ENCODE assay signal across 8 cellular contexts in genomic region chr16:19885456-19886060, GRCh38. TPM values are rescaled to one million over a fixed set of nuclear protein-coding genes. Genes with fewer than 3 reads are reported as not detected.
DNase-seq lines count a peak whose midpoint lies in the region; ATAC-seq, FAIRE-seq and TF ChIP-seq lines count a peak whose summit lies in the region.

No MANE protein-coding gene starts in this region.

- H3K4me3 Mint-ChIP-seq in IgD-negative memory B cell: peak overlapping the region; percentile 65 to 93 (median 82)
- peak overlapping the region; percentile 68 for H3K4me3 Mint-ChIP-seq in stimulated activated memory B cell treated with anti-CD40 and anti-IgM and Interleukin-4, amounts not matched to agents 10 μg/mL and 1 μg/mL and 100 μg/mL, for 72 hours

- peaks cover 4 to 22% (median 14%) of the 10 kb centered on the region in 3 donors for H3K4me1 Mint-ChIP-seq in IgD-negative memory B cell
- H3K4me1 Mint-ChIP-seq in stimulated activated memory B cell treated with anti-CD40 and anti-IgM and Interleukin-4, amounts not matched to agents 10 μg/mL and 1 μg/mL and 100 μg/mL, for 72 hours: peaks cover 35% of the 10 kb centered on the region

- no peaks in the 10 kb centered on the region for H3K79me2 ChIP-seq in keratinocyte (ENCODE audit: control insufficient read depth, insufficient read depth, low read length)

- peak in 5 of 7 donors; percentile 26 to 31 (median 30) for DNase-seq in adrenal gland
- DNase-seq in keratinocyte (ENCODE audit: low read depth, low spot score): no peak
- no peak for DNase-seq in D721Med (ENCODE audit: insufficient read length, low spot score)
- DNase-seq in WERI-Rb-1: no peak

- no peak overlapping the region for H3K9ac ChIP-seq in keratinocyte (ENCODE audit: control insufficient read depth, extremely low read depth, insufficient read depth, low read length)

- dilution Hi-C loops in keratinocyte (cut with MboI; ENCODE audit: extremely low pct_ligation_motif_present, low sequenced_read_pairs): loop anchor here (10.0 kb wide), 1 partner anchor 271 kb away; no protein-coding TSS in a partner anchor

- peak overlapping the region; percentile 90 for H2AFZ ChIP-seq in keratinocyte (ENCODE audit: control insufficient read depth, low read length)

- no peaks in the 10 kb centered on the region for H3K9me3 Mint-ChIP-seq in IgD-negative memory B cell
- no peaks in the 10 kb centered on the region for H3K9me3 Mint-ChIP-seq in stimulated activated memory B cell treated with anti-CD40 and anti-IgM and Interleukin-4, amounts not matched to agents 10 μg/mL and 1 μg/mL and 100 μg/mL, for 72 hours

- no peak overlapping the region for H3K27ac ChIP-seq in adrenal gland
- no peak overlapping the region for H3K27ac ChIP-seq in keratinocyte (ENCODE audit: control insufficient read depth, insufficient read depth, low read length)
- no peak overlapping the region for H3K27ac ChIP-seq in WERI-Rb-1

- FAIRE-seq in keratinocyte (lab: Jason Lieb, UNC): no peak
- FAIRE-seq in D721Med (lab: Jason Lieb, UNC): no peak

- H3K27me3 Mint-ChIP-seq in IgD-negative memory B cell: peaks cover 36% of the 10 kb centered on the region
- peaks cover 58% of the 10 kb centered on the region for H3K27me3 Mint-ChIP-seq in stimulated activated memory B cell treated with anti-CD40 and anti-IgM and Interleukin-4, amounts not matched to agents 10 μg/mL and 1 μg/mL and 100 μg/mL, for 72 hours

- no peaks in the 10 kb centered on the region for H3K9me1 ChIP-seq in keratinocyte (ENCODE audit: control insufficient read depth, extremely low read depth, insufficient read depth, low read length)

- peak overlapping the region in 1 of 3 donors; percentile 76 for H3K27ac Mint-ChIP-seq in IgD-negative memory B cell
- no peak overlapping the region for H3K27ac Mint-ChIP-seq in stimulated activated memory B cell treated with anti-CD40 and anti-IgM and Interleukin-4, amounts not matched to agents 10 μg/mL and 1 μg/mL and 100 μg/mL, for 72 hours

- WGBS in adrenal gland, 4 donors: 14 to 25% (median 18%) methylated on average over 14 to 41 of the region's 41 CpGs

- H3K9me3 ChIP-seq in adrenal gland (replicated peaks in 1 of 3) (no peaks in the 10 kb centered on the region), keratinocyte (ENCODE audit: control insufficient read depth, low read depth, low read length) (no peaks in the 10 kb centered on the region), WERI-Rb-1 (ENCODE audit: severe bottlenecking) (peaks cover 5% of the 10 kb centered on the region)

- TF ChIP-seq CTCF in adrenal gland (IDR thresholded peaks at IDR 0.05): no peak
- TF ChIP-seq CTCF in keratinocyte (optimal IDR thresholded peaks at IDR 0.05 in 1 of 3, IDR thresholded peaks at IDR 0.05 in 1 of 3, conservative IDR thresholded peaks at IDR 0.05 in 1 of 3; ENCODE audit: extremely low read depth in 1 of 3, insufficient read depth in 2 of 3, low read length in 3 of 3): no peak
- TF ChIP-seq CTCF in D721Med (IDR thresholded peaks at IDR 0.05; ENCODE audit: insufficient read depth, missing control alignments): no peak
- TF ChIP-seq CTCF in WERI-Rb-1 (IDR thresholded peaks at IDR 0.05; ENCODE audit: low read depth, low read length): no peak

- intact Hi-C loops in adrenal gland (cut with DNase I): loop anchor here (5.0 kb wide), 1 partner anchor 283 kb away; no protein-coding TSS in a partner anchor

- peak overlapping the region; percentile 83 for H3K4me2 ChIP-seq in keratinocyte (ENCODE audit: control insufficient read depth, extremely low read depth, insufficient read depth, low read depth, low read length)

- no peaks in the 10 kb centered on the region for H3K36me3 ChIP-seq in adrenal gland (replicated peaks in 1 of 2)
- no peaks in the 10 kb centered on the region for H3K36me3 ChIP-seq in keratinocyte (ENCODE audit: control insufficient read depth in 2 of 2, extremely low read depth in 1 of 2, insufficient read depth in 2 of 2, low read length in 2 of 2)
- no peaks in the 10 kb centered on the region for H3K36me3 ChIP-seq in WERI-Rb-1

- H3K4me1 ChIP-seq in adrenal gland (replicated peaks in 1 of 2): peaks cover 5 to 19% of the 10 kb centered on the region in 2 donors
- peaks cover 11% of the 10 kb centered on the region for H3K4me1 ChIP-seq in keratinocyte (ENCODE audit: control insufficient read depth, extremely low read depth, insufficient read depth, low read length)

- H3K27me3 ChIP-seq in adrenal gland (no peaks in the 10 kb centered on the region), keratinocyte (ENCODE audit: control insufficient read depth, extremely low read depth, insufficient read depth, low read length) (peaks cover 36% of the 10 kb centered on the region), WERI-Rb-1 (ENCODE audit: insufficient read depth, low read depth, severe bottlenecking) (no peaks in the 10 kb centered on the region)

- ATAC-seq in stimulated activated memory B cell treated with anti-CD40 and anti-IgM and Interleukin-4, amounts not matched to agents 10 μg/mL and 1 μg/mL and 100 μg/mL, for 72 hours: peak; percentile 21
- no peak for ATAC-seq in GM18873 (IDR thresholded peaks at IDR 0.05; ENCODE audit: low FRiP score, unreplicated experiment)
- ATAC-seq in GM21737 (IDR thresholded peaks at IDR 0.05; ENCODE audit: unreplicated experiment): no peak

- no peaks in the 10 kb centered on the region for H3K36me3 Mint-ChIP-seq in IgD-negative memory B cell
- no peaks in the 10 kb centered on the region for H3K36me3 Mint-ChIP-seq in stimulated activated memory B cell treated with anti-CD40 and anti-IgM and Interleukin-4, amounts not matched to agents 10 μg/mL and 1 μg/mL and 100 μg/mL, for 72 hours

- no peaks in the 10 kb centered on the region for H4K20me1 ChIP-seq in keratinocyte (ENCODE audit: control insufficient read depth, extremely low read depth, insufficient read depth, low read length)

- no peak for TF ChIP-seq POLR2A in adrenal gland (IDR thresholded peaks at IDR 0.05)

- H3K4me3 ChIP-seq in adrenal gland: peak overlapping the region in 1 of 4 donors; percentile 89
- peak overlapping the region in 2 of 3 experiments; percentile 62 to 65 for H3K4me3 ChIP-seq in keratinocyte (ENCODE audit: control insufficient read depth in 2 of 3, extremely low read depth in 1 of 3, insufficient read depth in 2 of 3, low read depth in 1 of 3, low read length in 3 of 3)
- H3K4me3 ChIP-seq in WERI-Rb-1 (ENCODE audit: low read depth, low read length): no peak overlapping the region

RNA-seq across cellular contexts. Expression of gene GPRC5B, which starts 0.9 kb away (rescaled TPM):
- not detected for polyA plus RNA-seq in IgD-negative memory B cell
- total RNA-seq in adrenal gland: 10 to 100 TPM; 13.8 to 26.4 (median 23.2) TPM
- polyA plus RNA-seq in adrenal gland: 10 to 100 TPM; 10.2 to 16.2 (median 12.1) TPM
- polyA plus RNA-seq in keratinocyte: 0.03 to 0.23 TPM (median 0.08 TPM) in 3 replicates
- not detected for polyA plus RNA-seq in keratinocyte (2011; ENCODE audit: low read depth)
- 0.01 and 0.05 TPM in 2 replicates for polyA plus RNA-seq in keratinocyte (2011; cell fraction: cytosol; rRNA removed)
- 0.20 and 0.45 TPM in 2 replicates for polyA plus RNA-seq in keratinocyte (2011; cell fraction: nucleus; rRNA removed)
- polyA plus RNA-seq in keratinocyte (2012; ENCODE audit: low replicate concordance): 0.17 TPM in 1 of 2 replicates, not detected in the other
- polyA minus RNA-seq in keratinocyte: 0.13 TPM in 1 of 3 replicates, not detected in the others
- polyA minus RNA-seq in keratinocyte (2011; cell fraction: cytosol; rRNA and poly(A)+ RNA removed): not detected
- 0.42 and 0.93 TPM in 2 replicates for polyA minus RNA-seq in keratinocyte (2011; cell fraction: nucleus; rRNA and poly(A)+ RNA removed)

Comparison
In these comparisons a context has a peak if more than half of its experiments do, and no peak if none do; other contexts are left out.
1. DNase-seq: peak in adrenal gland (5 of 7); none in keratinocyte (single experiment), D721Med (single experiment) and WERI-Rb-1 (single experiment).
2. RNA of gene GPRC5B, which starts 0.9 kb away (polyA plus RNA-seq): 10.2 to 16.2 TPM in adrenal gland; not detected in IgD-negative memory B cell (single experiment) and 0.01 to 0.45 TPM in keratinocyte; every median in the first group is over 4 times any median in the second.